In genomic region chr5:62306494-62307363, GRCh38 we compare ENCODE assay signal across 1 cellular context.
A peak's percentile ranks its signal among the peaks of the same experiment; 100 is the strongest.
TF ChIP-seq lines count a peak whose summit lies in the region.

No MANE protein-coding gene starts in this region.

TF ChIP-seq in HEK293, 187 proteins besides CTCF, POLR2A, EP300 and RAD21 (continued from another document and continues in another):
- TF ChIP-seq, protein P1, sequence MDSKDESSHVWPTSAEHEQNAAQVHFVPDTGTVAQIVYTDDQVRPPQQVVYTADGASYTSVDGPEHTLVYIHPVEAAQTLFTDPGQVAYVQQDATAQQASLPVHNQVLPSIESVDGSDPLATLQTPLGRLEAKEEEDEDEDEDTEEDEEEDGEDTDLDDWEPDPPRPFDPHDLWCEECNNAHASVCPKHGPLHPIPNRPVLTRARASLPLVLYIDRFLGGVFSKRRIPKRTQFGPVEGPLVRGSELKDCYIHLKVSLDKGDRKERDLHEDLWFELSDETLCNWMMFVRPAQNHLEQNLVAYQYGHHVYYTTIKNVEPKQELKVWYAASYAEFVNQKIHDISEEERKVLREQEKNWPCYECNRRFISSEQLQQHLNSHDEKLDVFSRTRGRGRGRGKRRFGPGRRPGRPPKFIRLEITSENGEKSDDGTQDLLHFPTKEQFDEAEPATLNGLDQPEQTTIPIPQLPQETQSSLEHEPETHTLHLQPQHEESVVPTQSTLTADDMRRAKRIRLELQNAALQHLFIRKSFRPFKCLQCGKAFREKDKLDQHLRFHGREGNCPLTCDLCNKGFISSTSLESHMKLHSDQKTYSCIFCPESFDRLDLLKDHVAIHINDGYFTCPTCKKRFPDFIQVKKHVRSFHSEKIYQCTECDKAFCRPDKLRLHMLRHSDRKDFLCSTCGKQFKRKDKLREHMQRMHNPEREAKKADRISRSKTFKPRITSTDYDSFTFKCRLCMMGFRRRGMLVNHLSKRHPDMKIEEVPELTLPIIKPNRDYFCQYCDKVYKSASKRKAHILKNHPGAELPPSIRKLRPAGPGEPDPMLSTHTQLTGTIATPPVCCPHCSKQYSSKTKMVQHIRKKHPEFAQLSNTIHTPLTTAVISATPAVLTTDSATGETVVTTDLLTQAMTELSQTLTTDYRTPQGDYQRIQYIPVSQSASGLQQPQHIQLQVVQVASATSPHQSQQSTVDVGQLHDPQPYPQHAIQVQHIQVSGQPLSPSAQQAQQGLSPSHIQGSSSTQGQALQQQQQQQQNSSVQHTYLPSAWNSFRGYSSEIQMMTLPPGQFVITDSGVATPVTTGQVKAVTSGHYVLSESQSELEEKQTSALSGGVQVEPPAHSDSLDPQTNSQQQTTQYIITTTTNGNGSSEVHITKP (tag by site-specific recombination; IDR thresholded peaks at IDR 0.05) = peak; percentile 71
- peak; percentile 6; the same call in 1 of the 2 replicates for TF ChIP-seq SP2 (tag by site-specific recombination; IDR thresholded peaks at IDR 0.05)
- no peak for TF ChIP-seq ZNF585B (tag by site-specific recombination; IDR thresholded peaks at IDR 0.05)
- TF ChIP-seq ZNF266 (tag by site-specific recombination; IDR thresholded peaks at IDR 0.05; ENCODE audit: low read depth) = no peak
- TF ChIP-seq GLIS1 (tag by site-specific recombination; IDR thresholded peaks at IDR 0.05) = peak; percentile 45; the same call in 1 of the 2 replicates
- no peak for TF ChIP-seq ZNF76 (tag by site-specific recombination; IDR thresholded peaks at IDR 0.05; ENCODE audit: borderline replicate concordance, low read depth)
- TF ChIP-seq, protein P2, sequence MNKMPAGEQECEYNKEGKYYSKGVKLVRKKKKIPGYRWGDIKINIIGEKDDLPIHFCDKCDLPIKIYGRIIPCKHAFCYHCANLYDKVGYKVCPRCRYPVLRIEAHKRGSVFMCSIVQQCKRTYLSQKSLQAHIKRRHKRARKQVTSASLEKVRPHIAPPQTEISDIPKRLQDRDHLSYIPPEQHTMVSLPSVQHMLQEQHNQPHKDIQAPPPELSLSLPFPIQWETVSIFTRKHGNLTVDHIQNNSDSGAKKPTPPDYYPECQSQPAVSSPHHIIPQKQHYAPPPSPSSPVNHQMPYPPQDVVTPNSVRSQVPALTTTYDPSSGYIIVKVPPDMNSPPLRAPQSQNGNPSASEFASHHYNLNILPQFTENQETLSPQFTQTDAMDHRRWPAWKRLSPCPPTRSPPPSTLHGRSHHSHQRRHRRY (tag by site-specific recombination; IDR thresholded peaks at IDR 0.05) = no peak
- peak; percentile 73 for TF ChIP-seq ZNF600 (tag by site-specific recombination; IDR thresholded peaks at IDR 0.05)
- peak; percentile 25 for TF ChIP-seq ZFHX2 (tag by site-specific recombination; conservative IDR thresholded peaks at IDR 0.05)
- TF ChIP-seq PRDM1 (tag by site-specific recombination; IDR thresholded peaks at IDR 0.05) = peak; percentile 93
- no peak for TF ChIP-seq SCRT2 (tag by site-specific recombination; IDR thresholded peaks at IDR 0.05)
- peak; percentile 25 for TF ChIP-seq KLF9 (tag by site-specific recombination; IDR thresholded peaks at IDR 0.05; ENCODE audit: low read depth)
- TF ChIP-seq ZNF558 (tag by site-specific recombination; IDR thresholded peaks at IDR 0.05) = no peak
- TF ChIP-seq, protein P3, sequence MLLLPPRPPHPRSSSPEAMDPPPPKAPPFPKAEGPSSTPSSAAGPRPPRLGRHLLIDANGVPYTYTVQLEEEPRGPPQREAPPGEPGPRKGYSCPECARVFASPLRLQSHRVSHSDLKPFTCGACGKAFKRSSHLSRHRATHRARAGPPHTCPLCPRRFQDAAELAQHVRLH (tag by site-specific recombination; IDR thresholded peaks at IDR 0.05) = peak; percentile 78; the same call in 1 of the 2 replicates
- TF ChIP-seq ZNF132 (tag by site-specific recombination; IDR thresholded peaks at IDR 0.05; ENCODE audit: borderline replicate concordance) = no peak
- no peak for TF ChIP-seq ZFP41 (tag by site-specific recombination; IDR thresholded peaks at IDR 0.05; ENCODE audit: borderline replicate concordance)
- no peak; the same call in none of the 2 replicates for TF ChIP-seq SP3 (tag by site-specific recombination; IDR thresholded peaks at IDR 0.05)
- no peak for TF ChIP-seq TRIM28 (IDR thresholded peaks at IDR 0.05; ENCODE audit: borderline replicate concordance, low read length)
- no peak for TF ChIP-seq BCL11B (tag by site-specific recombination; IDR thresholded peaks at IDR 0.05; ENCODE audit: low read depth)
- TF ChIP-seq, protein P4, sequence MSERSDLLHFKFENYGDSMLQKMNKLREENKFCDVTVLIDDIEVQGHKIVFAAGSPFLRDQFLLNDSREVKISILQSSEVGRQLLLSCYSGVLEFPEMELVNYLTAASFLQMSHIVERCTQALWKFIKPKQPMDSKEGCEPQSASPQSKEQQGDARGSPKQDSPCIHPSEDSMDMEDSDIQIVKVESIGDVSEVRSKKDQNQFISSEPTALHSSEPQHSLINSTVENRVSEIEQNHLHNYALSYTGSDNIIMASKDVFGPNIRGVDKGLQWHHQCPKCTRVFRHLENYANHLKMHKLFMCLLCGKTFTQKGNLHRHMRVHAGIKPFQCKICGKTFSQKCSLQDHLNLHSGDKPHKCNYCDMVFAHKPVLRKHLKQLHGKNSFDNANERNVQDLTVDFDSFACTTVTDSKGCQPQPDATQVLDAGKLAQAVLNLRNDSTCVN (tag by site-specific recombination; optimal IDR thresholded peaks at IDR 0.05) = peak; percentile 81
- TF ChIP-seq ZNF274 (IDR thresholded peaks at IDR 0.05; ENCODE audit: low read length) = no peak
- TF ChIP-seq ZNF274 (tag by site-specific recombination; IDR thresholded peaks at IDR 0.05; ENCODE audit: borderline replicate concordance) = no peak
- TF ChIP-seq ZNF121 (tag by site-specific recombination; IDR thresholded peaks at IDR 0.05) = no peak
- no peak for TF ChIP-seq ZNF555 (tag by site-specific recombination; conservative IDR thresholded peaks at IDR 0.05)
- no peak for TF ChIP-seq ZNF354C (tag by site-specific recombination; IDR thresholded peaks at IDR 0.05; ENCODE audit: borderline replicate concordance, low read depth)
- no peak for TF ChIP-seq ZBTB48 (tag by site-specific recombination; IDR thresholded peaks at IDR 0.05)
- TF ChIP-seq ZNF133 (tag by site-specific recombination; IDR thresholded peaks at IDR 0.05) = no peak
- TF ChIP-seq ZEB2 (tag by site-specific recombination; IDR thresholded peaks at IDR 0.05) = 0 out of 2 replicates have a peak, but pooled peaks have one; percentile 17
- peak; percentile 7; the same call in 1 of the 2 replicates for TF ChIP-seq SP7 (tag by site-specific recombination; IDR thresholded peaks at IDR 0.05)
- TF ChIP-seq PATZ1 (tag by site-specific recombination; IDR thresholded peaks at IDR 0.05) = peak; percentile 46
- peak; percentile 64 for TF ChIP-seq ZNF335 (tag by site-specific recombination; conservative IDR thresholded peaks at IDR 0.05)
- 0 out of 2 replicates have a peak, but pooled peaks have one; percentile 26 for TF ChIP-seq ZNF10 (tag by site-specific recombination; IDR thresholded peaks at IDR 0.05)
- no peak for TF ChIP-seq ZNF138 (tag by site-specific recombination; IDR thresholded peaks at IDR 0.05; ENCODE audit: borderline replicate concordance)
- peak; percentile 19; the same call in 1 of the 2 replicates for TF ChIP-seq ZXDB (tag by site-specific recombination; IDR thresholded peaks at IDR 0.05)
- TF ChIP-seq, protein P5, sequence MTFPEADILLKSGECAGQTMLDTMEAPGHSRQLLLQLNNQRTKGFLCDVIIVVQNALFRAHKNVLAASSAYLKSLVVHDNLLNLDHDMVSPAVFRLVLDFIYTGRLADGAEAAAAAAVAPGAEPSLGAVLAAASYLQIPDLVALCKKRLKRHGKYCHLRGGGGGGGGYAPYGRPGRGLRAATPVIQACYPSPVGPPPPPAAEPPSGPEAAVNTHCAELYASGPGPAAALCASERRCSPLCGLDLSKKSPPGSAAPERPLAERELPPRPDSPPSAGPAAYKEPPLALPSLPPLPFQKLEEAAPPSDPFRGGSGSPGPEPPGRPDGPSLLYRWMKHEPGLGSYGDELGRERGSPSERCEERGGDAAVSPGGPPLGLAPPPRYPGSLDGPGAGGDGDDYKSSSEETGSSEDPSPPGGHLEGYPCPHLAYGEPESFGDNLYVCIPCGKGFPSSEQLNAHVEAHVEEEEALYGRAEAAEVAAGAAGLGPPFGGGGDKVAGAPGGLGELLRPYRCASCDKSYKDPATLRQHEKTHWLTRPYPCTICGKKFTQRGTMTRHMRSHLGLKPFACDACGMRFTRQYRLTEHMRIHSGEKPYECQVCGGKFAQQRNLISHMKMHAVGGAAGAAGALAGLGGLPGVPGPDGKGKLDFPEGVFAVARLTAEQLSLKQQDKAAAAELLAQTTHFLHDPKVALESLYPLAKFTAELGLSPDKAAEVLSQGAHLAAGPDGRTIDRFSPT (tag by site-specific recombination; IDR thresholded peaks at IDR 0.05) = no peak
- TF ChIP-seq ZNF521 (tag by site-specific recombination; IDR thresholded peaks at IDR 0.05) = no peak
- no peak for TF ChIP-seq ZNF473 (tag by site-specific recombination; IDR thresholded peaks at IDR 0.05)
- no peak for TF ChIP-seq ZNF302 (tag by site-specific recombination; IDR thresholded peaks at IDR 0.05; ENCODE audit: low read depth)
- TF ChIP-seq KLF16 (tag by site-specific recombination; IDR thresholded peaks at IDR 0.05) = no peak
- TF ChIP-seq ZNF366 (tag by site-specific recombination; conservative IDR thresholded peaks at IDR 0.05) = peak; percentile 22; the same call in 1 of the 2 replicates
- TF ChIP-seq, protein P6, sequence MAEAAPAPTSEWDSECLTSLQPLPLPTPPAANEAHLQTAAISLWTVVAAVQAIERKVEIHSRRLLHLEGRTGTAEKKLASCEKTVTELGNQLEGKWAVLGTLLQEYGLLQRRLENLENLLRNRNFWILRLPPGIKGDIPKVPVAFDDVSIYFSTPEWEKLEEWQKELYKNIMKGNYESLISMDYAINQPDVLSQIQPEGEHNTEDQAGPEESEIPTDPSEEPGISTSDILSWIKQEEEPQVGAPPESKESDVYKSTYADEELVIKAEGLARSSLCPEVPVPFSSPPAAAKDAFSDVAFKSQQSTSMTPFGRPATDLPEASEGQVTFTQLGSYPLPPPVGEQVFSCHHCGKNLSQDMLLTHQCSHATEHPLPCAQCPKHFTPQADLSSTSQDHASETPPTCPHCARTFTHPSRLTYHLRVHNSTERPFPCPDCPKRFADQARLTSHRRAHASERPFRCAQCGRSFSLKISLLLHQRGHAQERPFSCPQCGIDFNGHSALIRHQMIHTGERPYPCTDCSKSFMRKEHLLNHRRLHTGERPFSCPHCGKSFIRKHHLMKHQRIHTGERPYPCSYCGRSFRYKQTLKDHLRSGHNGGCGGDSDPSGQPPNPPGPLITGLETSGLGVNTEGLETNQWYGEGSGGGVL (tag by site-specific recombination; IDR thresholded peaks at IDR 0.05) = peak; percentile 46
- TF ChIP-seq, protein P7, sequence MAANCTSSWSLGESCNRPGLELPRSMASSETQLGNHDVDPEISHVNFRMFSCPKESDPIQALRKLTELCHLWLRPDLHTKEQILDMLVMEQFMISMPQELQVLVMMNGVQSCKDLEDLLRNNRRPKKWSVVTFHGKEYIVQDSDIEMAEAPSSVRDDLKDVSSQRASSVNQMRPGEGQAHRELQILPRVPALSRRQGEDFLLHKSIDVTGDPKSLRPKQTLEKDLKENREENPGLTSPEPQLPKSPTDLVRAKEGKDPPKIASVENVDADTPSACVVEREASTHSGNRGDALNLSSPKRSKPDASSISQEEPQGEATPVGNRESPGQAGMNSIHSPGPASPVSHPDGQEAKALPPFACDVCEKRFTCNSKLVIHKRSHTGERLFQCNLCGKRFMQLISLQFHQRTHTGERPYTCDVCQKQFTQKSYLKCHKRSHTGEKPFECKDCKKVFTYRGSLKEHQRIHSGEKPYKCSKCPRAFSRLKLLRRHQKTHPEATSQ (tag by site-specific recombination; IDR thresholded peaks at IDR 0.05) = no peak
- no peak for TF ChIP-seq ZNF677 (tag by site-specific recombination; IDR thresholded peaks at IDR 0.05)
- no peak for TF ChIP-seq HOXC10 (CRISPR knock-in tag; IDR thresholded peaks at IDR 0.05)
- peak; percentile 23 for TF ChIP-seq ZBTB8A (tag by site-specific recombination; IDR thresholded peaks at IDR 0.05)
- TF ChIP-seq ZNF174 (tag by site-specific recombination; IDR thresholded peaks at IDR 0.05) = no peak
- no peak for TF ChIP-seq ZNF18 (tag by site-specific recombination; IDR thresholded peaks at IDR 0.05)
- no peak for TF ChIP-seq PRDM6 (tag by site-specific recombination; IDR thresholded peaks at IDR 0.05)
